18 cellular contexts compared by ENCODE assay signal in the genomic region with DNA sequence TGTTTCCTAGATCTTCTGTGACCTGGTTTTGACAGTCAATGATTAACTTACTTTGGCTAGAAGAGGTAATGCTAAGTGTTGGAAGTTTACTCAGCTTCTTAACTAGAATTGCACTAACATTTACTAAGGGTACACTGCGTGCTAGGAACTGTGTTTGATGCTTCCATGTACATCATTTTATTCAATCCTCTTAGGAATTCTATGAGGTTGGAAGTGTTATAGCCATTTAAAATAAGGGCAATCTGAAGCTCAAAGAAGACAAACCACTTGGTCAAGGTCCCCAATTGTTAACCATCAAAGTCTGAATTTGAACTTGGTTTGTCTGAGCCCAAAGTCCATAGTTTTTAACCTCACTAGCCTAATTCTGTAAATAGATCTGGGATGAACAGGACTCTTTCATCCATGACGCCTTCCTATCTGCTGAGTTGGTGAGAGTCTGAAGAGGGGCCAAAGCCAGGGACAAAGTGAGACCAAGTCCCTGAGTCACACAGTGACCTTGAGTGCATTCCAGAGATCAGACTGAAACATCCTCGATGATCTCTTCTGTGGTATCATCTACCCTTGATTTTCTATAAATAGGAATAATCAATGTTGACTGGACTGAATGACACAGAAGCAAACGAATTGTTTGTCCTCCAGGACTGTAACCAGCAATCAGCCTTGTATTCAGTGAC. TPM values are rescaled to one million over a fixed set of nuclear protein-coding genes. Genes with fewer than 3 reads are reported as not detected.
DNase-seq lines count a peak whose midpoint lies in the region; ATAC-seq, FAIRE-seq and TF ChIP-seq lines count a peak whose summit lies in the region.
"Had no signal": no experiment of that assay in that cellular context is flagged by ENCODE, and none has a peak within 500 bp of the region (broad histone marks: within the 10 kb centered on the region; RNA-seq: fewer than 3 reads in every experiment).

No MANE protein-coding gene starts in this region.

- H3K4me2 ChIP-seq in smooth muscle cell, result no peak overlapping the region
- H3K4me2 ChIP-seq: neural progenitor cell had no signal

- intact Hi-C loops in pancreas (cut with DNase I) (no loop called here), spleen (cut with DNase I; ENCODE audit: low total_unique reads) (no loop called here)

- H3K4me1 ChIP-seq in pancreas (peaks cover 43 to 49% (median 44%) of the 10 kb centered on the region in 3 donors), spleen (peaks cover 0 to 25% (median 7%) of the 10 kb centered on the region in 6 donors), smooth muscle cell (ENCODE audit: low read depth) (no peaks in the 10 kb centered on the region)
- H3K4me1 ChIP-seq: neural progenitor cell had no signal

- no peak overlapping the region for H3K9ac ChIP-seq in smooth muscle cell (ENCODE audit: low read depth)
- H3K9ac ChIP-seq: neural progenitor cell had no signal

- no peaks in the 10 kb centered on the region for H3K27me3 ChIP-seq in pancreas
- H3K27me3 ChIP-seq in spleen (replicated peaks in 1 of 7), result no peaks in the 10 kb centered on the region
- H3K27me3 ChIP-seq in smooth muscle cell (ENCODE audit: low read depth), result no peaks in the 10 kb centered on the region
- H3K27me3 ChIP-seq: heart right ventricle, MG63, neural progenitor cell, right atrium auricular region had no signal

- WGBS in pancreas, 2 donors, result 14 to 16% methylated on average over 4 of the region's 4 CpGs
- 77 to 86% (median 79%) methylated on average over 4 of the region's 4 CpGs for WGBS in spleen, 5 donors
- 79% methylated on average over 4 of the region's 4 CpGs for WGBS in smooth muscle cell (ENCODE audit: low lambda C conversion rate)

- TF ChIP-seq CTCF in pancreas (IDR thresholded peaks at IDR 0.05) (no peak), spleen (IDR thresholded peaks at IDR 0.05 in 8 of 11, conservative IDR thresholded peaks at IDR 0.05 in 3 of 11) (no peak), smooth muscle cell (IDR thresholded peaks at IDR 0.05; ENCODE audit: borderline replicate concordance, insufficient read depth, poor library complexity, severe bottlenecking) (no peak)

- no peaks in the 10 kb centered on the region for H3K79me2 ChIP-seq in smooth muscle cell (ENCODE audit: low read depth)

- FAIRE-seq in pancreas (lab: Jason Lieb, UNC), result no peak

- H3K36me3 ChIP-seq in pancreas, result no peaks in the 10 kb centered on the region
- H3K36me3 ChIP-seq in spleen, result no peaks in the 10 kb centered on the region
- H3K36me3 ChIP-seq in smooth muscle cell (ENCODE audit: low read depth), result no peaks in the 10 kb centered on the region
- H3K36me3 ChIP-seq: heart right ventricle, MG63, neural progenitor cell, right atrium auricular region had no signal

- no peaks in the 10 kb centered on the region for H3K9me3 ChIP-seq in pancreas
- H3K9me3 ChIP-seq in spleen, result no peaks in the 10 kb centered on the region
- no peaks in the 10 kb centered on the region for H3K9me3 ChIP-seq in smooth muscle cell (replicated peaks; ENCODE audit: low read depth)
- H3K9me3 ChIP-seq: heart right ventricle, MG63, right atrium auricular region had no signal

- peak overlapping the region; percentile 36 to 80 (median 69) for H3K27ac ChIP-seq in pancreas
- H3K27ac ChIP-seq in spleen, result no peak overlapping the region
- no peak overlapping the region for H3K27ac ChIP-seq in smooth muscle cell (ENCODE audit: low read depth)
- H3K27ac ChIP-seq: heart right ventricle, neural progenitor cell, right atrium auricular region had no signal

- ATAC-seq in pancreas, result peak; percentile 87 to 91 (median 88)
- ATAC-seq: CD8-positive, alpha-beta T cell; stimulated activated naive CD8-positive, alpha-beta T cell treated with anti-CD3 and anti-CD28 coated beads, Interleukin-15, Interleukin-2, amounts not matched to agents 100 U/mL and 50 U/mL, for 24 hours had no signal

- H3K4me3 ChIP-seq in pancreas, result no peak overlapping the region
- no peak overlapping the region for H3K4me3 ChIP-seq in spleen
- H3K4me3 ChIP-seq in smooth muscle cell, result no peak overlapping the region
- H3K4me3 ChIP-seq: heart right ventricle, MG63, neural progenitor cell, right atrium auricular region had no signal

- no peaks in the 10 kb centered on the region for H3F3A ChIP-seq in smooth muscle cell (ENCODE audit: low read depth)

- TF ChIP-seq POLR2A in spleen (IDR thresholded peaks at IDR 0.05), result no peak

- DNase-seq in DMS53 treated with DMSO at 0.1 percent for 48 hours (lab: John Stamatoyannopoulos, UW; ENCODE audit: unreplicated experiment) (peak; percentile 95), HT-29 (ENCODE audit: low spot score) (peak; percentile 66), glomerular visceral epithelial cell (ENCODE audit: extremely low spot score) (peak; percentile 38), pancreas (no peak), spleen (no peak), smooth muscle cell (lab: John Stamatoyannopoulos, UW; ENCODE audit: unreplicated experiment) (no peak), NCI-H2081 treated with DMSO at 0.1 percent for 48 hours (lab: John Stamatoyannopoulos, UW) (no peak), NCI-H187 (lab: John Stamatoyannopoulos, UW) (no peak)
- DNase-seq: activated naive CD4-positive, alpha-beta T cell treated with anti-CD3 and anti-CD28 coated beads, Interleukin-2, amount 10 ng/mL, durations not matched to agents 7 days and 5 days; CD8-positive, alpha-beta T cell; heart right ventricle; MG63; NCI-H2029; NCI-H510A treated with DMSO at 0.1 percent for 48 hours; stimulated activated naive CD8-positive, alpha-beta T cell treated with anti-CD3 and anti-CD28 coated beads, Interleukin-15, Interleukin-2, amounts not matched to agents 100 U/mL and 50 U/mL, for 24 hours; SW 1271 had no signal

- H2AFZ ChIP-seq in smooth muscle cell (ENCODE audit: low read depth), result no peak overlapping the region
- H2AFZ ChIP-seq: neural progenitor cell had no signal

- no peaks in the 10 kb centered on the region for H4K20me1 ChIP-seq in smooth muscle cell (ENCODE audit: low read depth)

RNA-seq across cellular contexts. Expression of gene ZNRF2, which starts 29.2 kb away (rescaled TPM):
- total RNA-seq in HT-29 (2014; rRNA removed; shearing (Covaris generic)), result 37.5 and 38.5 TPM in 2 replicates
- 10 to 100 TPM in 5 of 6 donors, 1 to 10 TPM in 1; 9.9 to 17.1 (median 11.8) TPM for total RNA-seq in pancreas
- polyA plus RNA-seq in pancreas, result 1 to 10 TPM; 4.9 to 7.6 TPM
- total RNA-seq in spleen, result 10 to 100 TPM; 27.1 to 42.5 (median 29.4) TPM
- polyA plus RNA-seq in spleen, result 1 to 10 TPM; 6.8 to 9.1 (median 8.8) TPM
- 12.7 and 13.5 TPM in 2 replicates for total RNA-seq in smooth muscle cell
- polyA plus RNA-seq in smooth muscle cell, result 2.1 and 7.4 TPM in 2 replicates

Comparison
In these comparisons a context has a peak if more than half of its experiments do, and no peak if none do; other contexts are left out.
1. DNase-seq: peak in DMS53 treated with DMSO at 0.1 percent for 48 hours (single experiment), HT-29 (single experiment) and glomerular visceral epithelial cell (single experiment); none in pancreas (0 of 6), spleen (single experiment), smooth muscle cell (single experiment), NCI-H2081 treated with DMSO at 0.1 percent for 48 hours (single experiment) and NCI-H187 (0 of 2).
2. H3K27ac ChIP-seq: peak in pancreas (4 of 4); none in spleen (0 of 8) and smooth muscle cell (single experiment).